In genomic region chr5:134554319-134555222, GRCh38 we compare ENCODE assay signal across 8 cellular contexts. TPM values are rescaled to one million over a fixed set of nuclear protein-coding genes. Genes with fewer than 3 reads are reported as not detected.
DNase-seq lines count a peak whose midpoint lies in the region; ATAC-seq and TF ChIP-seq lines count a peak whose summit lies in the region.

No MANE protein-coding gene starts in this region.

- H3K4me3 Mint-ChIP-seq in activated CD4-positive, alpha-beta memory T cell treated with anti-CD3 and anti-CD28 coated beads for 36 hours = peak overlapping the region; percentile 70

- H3K27ac Mint-ChIP-seq in activated CD4-positive, alpha-beta memory T cell treated with anti-CD3 and anti-CD28 coated beads for 36 hours = peak overlapping the region; percentile 99

- no peaks in the 10 kb centered on the region for H3K9me3 ChIP-seq in parathyroid adenoma (ENCODE audit: control insufficient read depth, low read length)

- peaks cover 30% of the 10 kb centered on the region for H3K4me1 ChIP-seq in parathyroid adenoma

- CTCF ChIA-PET in activated CD4-positive, alpha-beta memory T cell treated with anti-CD3 and anti-CD28 coated beads for 36 hours (lab: Charles Lee) = interaction anchor here (0.8 to 3.2 kb wide), 11 partner anchors 10 to 414 kb away, joined by 3 to 33 read pairs (median 4); partner anchors contain the start of genes CDKN2AIPNL and PCBD2

- no peaks in the 10 kb centered on the region for H3K9me3 Mint-ChIP-seq in activated CD4-positive, alpha-beta memory T cell treated with anti-CD3 and anti-CD28 coated beads for 36 hours

- intact Hi-C loops in activated CD4-positive, alpha-beta memory T cell treated with anti-CD3 and anti-CD28 coated beads for 36 hours (cut with micrococcal nuclease) = loop anchor here (1.0 to 2.0 kb wide), 3 partner anchors 9 to 184 kb away; partner anchors contain the start of gene UBE2B

- H3K27me3 ChIP-seq in parathyroid adenoma (ENCODE audit: control insufficient read depth, insufficient read depth, low read length) = no peaks in the 10 kb centered on the region

- H3K36me3 ChIP-seq in parathyroid adenoma (ENCODE audit: control insufficient read depth, insufficient read depth, low read length) = no peaks in the 10 kb centered on the region

- peak; percentile 87 for DNase-seq in AG20443 (ENCODE audit: low spot score)
- DNase-seq in HK-2 (ENCODE audit: unreplicated experiment) = peak; percentile 26
- DNase-seq in activated CD4-positive, alpha-beta memory T cell treated with anti-CD3 and anti-CD28 coated beads for 36 hours = peak; percentile 75
- DNase-seq in fibroblast of gingiva (ENCODE audit: low read depth) = peak; percentile 95
- no peak for DNase-seq in KBM-7
- DNase-seq in NCI-H82 (lab: John Stamatoyannopoulos, UW) = no peak

- in situ Hi-C loops in KBM-7 (cut with MboI; ENCODE audit: low pct_unique_long_range_greater_than_20kb, low sequenced_read_pairs) = no loop called here

- H3K27me3 Mint-ChIP-seq in activated CD4-positive, alpha-beta memory T cell treated with anti-CD3 and anti-CD28 coated beads for 36 hours = no peaks in the 10 kb centered on the region

- H3K4me1 Mint-ChIP-seq in activated CD4-positive, alpha-beta memory T cell treated with anti-CD3 and anti-CD28 coated beads for 36 hours (ENCODE audit: low read depth) = peaks cover 56% of the 10 kb centered on the region

- peak; percentile 44 for ATAC-seq in GM19351 (IDR thresholded peaks at IDR 0.05; ENCODE audit: unreplicated experiment)

- H3K79me2 ChIP-seq in parathyroid adenoma = peaks cover 23% of the 10 kb centered on the region

- H3K27ac ChIP-seq in parathyroid adenoma = peak overlapping the region; percentile 7

- peak overlapping the region; percentile 27 for H3K4me2 ChIP-seq in parathyroid adenoma (ENCODE audit: low read length)

- peaks cover 32% of the 10 kb centered on the region for H3K36me3 Mint-ChIP-seq in activated CD4-positive, alpha-beta memory T cell treated with anti-CD3 and anti-CD28 coated beads for 36 hours

- POLR2A ChIA-PET in activated CD4-positive, alpha-beta memory T cell treated with anti-CD3 and anti-CD28 coated beads for 36 hours (lab: Charles Lee) = interaction anchor here (0.7 to 3.1 kb wide), 9 partner anchors 10 to 377 kb away, joined by 3 to 26 read pairs (median 4); partner anchors contain the start of genes JADE2, SEC24A, SKP1 and UBE2B

- no peak overlapping the region for H3K4me3 ChIP-seq in parathyroid adenoma (ENCODE audit: low read depth, low read length)

- no peak overlapping the region for H3K9ac ChIP-seq in parathyroid adenoma

- TF ChIP-seq CTCF in parathyroid adenoma (IDR thresholded peaks at IDR 0.05) = no peak

- H2AFZ ChIP-seq in parathyroid adenoma = no peak overlapping the region

RNA-seq across cellular contexts. Expression of gene JADE2, which starts 29.1 kb away (rescaled TPM):
- 10 to 100 TPM; 79.4 to 81.6 TPM for total RNA-seq in activated CD4-positive, alpha-beta memory T cell treated with anti-CD3 and anti-CD28 coated beads for 36 hours

Comparison
In these comparisons a context has a peak if more than half of its experiments do, and no peak if none do; other contexts are left out.
1. DNase-seq: peak in AG20443 (single experiment), HK-2 (single experiment), activated CD4-positive, alpha-beta memory T cell treated with anti-CD3 and anti-CD28 coated beads for 36 hours (single experiment) and fibroblast of gingiva (single experiment); none in KBM-7 (single experiment) and NCI-H82 (single experiment).